In the genomic region with DNA sequence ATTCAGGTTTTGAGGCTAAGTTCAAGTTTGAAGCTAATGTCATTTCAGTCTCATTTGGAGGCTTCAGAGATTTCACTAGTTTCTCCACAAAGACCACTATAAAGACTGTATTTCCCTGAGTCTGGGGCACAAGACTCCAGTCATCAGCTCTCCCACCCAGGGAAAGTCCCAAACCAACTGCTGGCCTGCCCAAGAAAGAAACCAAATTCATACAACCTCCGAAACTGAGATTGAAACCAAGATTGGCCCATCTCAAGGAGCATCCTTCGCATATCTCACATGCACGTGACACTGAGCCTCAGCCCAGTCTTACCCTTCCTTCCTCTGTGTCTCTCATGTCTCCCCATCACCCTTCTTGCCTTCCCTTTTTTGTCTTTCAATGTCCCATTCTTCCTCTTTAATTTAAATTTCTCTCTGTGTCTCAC, we compare ENCODE assay signal across 10 cellular contexts. TPM values are rescaled to one million over a fixed set of nuclear protein-coding genes. Genes with fewer than 3 reads are reported as not detected.
A peak's percentile ranks its signal among the peaks of the same experiment; 100 is the strongest.
DNase-seq lines count a peak whose midpoint lies in the region; ATAC-seq and TF ChIP-seq lines count a peak whose summit lies in the region.
"Had no signal": no experiment of that assay in that cellular context is flagged by ENCODE, and none has a peak within 500 bp of the region (broad histone marks: within the 10 kb centered on the region; RNA-seq: fewer than 3 reads in every experiment).

No MANE protein-coding gene starts in this region.

- TF ChIP-seq CTCF in activated B cell treated with CpG ODN at 0.5 μM for 24 hours (IDR thresholded peaks at IDR 0.05), result no peak

- DNase-seq in activated gamma-delta T cell treated with Interleukin-2 at 50 U/mL for 16 hours (peak; percentile 52), activated gamma-delta T cell (lab: John Stamatoyannopoulos, UW) (no peak), activated B cell treated with CpG ODN at 0.5 μM for 24 hours (peak; percentile 39), NCI-H1436 treated with DMSO at 0.1 percent for 48 hours (lab: John Stamatoyannopoulos, UW) (no peak), NCI-H2171 treated with DMSO at 0.1 percent for 48 hours (lab: John Stamatoyannopoulos, UW) (no peak), hepatic stellate cell (ENCODE audit: low spot score) (no peak)
- DNase-seq in naive thymus-derived CD4-positive, alpha-beta T cell, result peak in 7 of 9 donors; percentile 58 to 84 (median 68)

- peaks cover 0 to 16% (median 0%) of the 10 kb centered on the region in 3 experiments for H3K36me3 ChIP-seq in naive thymus-derived CD4-positive, alpha-beta T cell (ENCODE audit: control insufficient read depth in 2 of 3, insufficient read depth in 3 of 3, low read length in 3 of 3)

- no peaks in the 10 kb centered on the region for H3K9me3 Mint-ChIP-seq in activated B cell treated with CpG ODN at 0.5 μM for 24 hours
- H3K9me3 Mint-ChIP-seq in naive thymus-derived CD4-positive, alpha-beta T cell, result peaks cover 0 to 2% (median 0%) of the 10 kb centered on the region in 11 donors

- H3K4me1 Mint-ChIP-seq in activated B cell treated with CpG ODN at 0.5 μM for 24 hours, result peaks cover 84% of the 10 kb centered on the region
- peaks cover 57 to 88% (median 77%) of the 10 kb centered on the region in 7 donors for H3K4me1 Mint-ChIP-seq in naive thymus-derived CD4-positive, alpha-beta T cell

- H3K27me3 Mint-ChIP-seq in activated B cell treated with CpG ODN at 0.5 μM for 24 hours, result no peaks in the 10 kb centered on the region
- peaks cover 0 to 41% (median 0%) of the 10 kb centered on the region in 5 donors for H3K27me3 Mint-ChIP-seq in naive thymus-derived CD4-positive, alpha-beta T cell

- ATAC-seq in HG03066 (IDR thresholded peaks at IDR 0.05; ENCODE audit: low read depth, unreplicated experiment) (peak; percentile 59), activated B cell treated with CpG ODN at 0.5 μM for 24 hours (ENCODE audit: low read depth) (peak; percentile 71)
- peak; percentile 82 for ATAC-seq in naive thymus-derived CD4-positive, alpha-beta T cell

- peak overlapping the region; percentile 93 for H3K27ac Mint-ChIP-seq in activated B cell treated with CpG ODN at 0.5 μM for 24 hours
- peak overlapping the region; percentile 84 to 99 (median 94) for H3K27ac Mint-ChIP-seq in naive thymus-derived CD4-positive, alpha-beta T cell

- POLR2A ChIA-PET in activated B cell treated with CpG ODN at 0.5 μM for 24 hours (lab: Charles Lee), result interaction anchor here (0.6 to 25.3 kb wide), 5 partner anchors 10 to 148 kb away, joined by 3 to 1155 read pairs (median 51); a partner anchor contains a TSS
- POLR2A ChIA-PET in naive thymus-derived CD4-positive, alpha-beta T cell (lab: Charles Lee), result interaction anchor here (0.7 to 66.4 kb wide), 4 partner anchors 4 to 161 kb away, joined by 3 to 3078 read pairs (median 1540); a partner anchor contains a TSS

- no peaks in the 10 kb centered on the region for H3K9me3 ChIP-seq in naive thymus-derived CD4-positive, alpha-beta T cell (ENCODE audit: control insufficient read depth in 2 of 3, low read length in 3 of 3)

- H3K36me3 Mint-ChIP-seq in activated B cell treated with CpG ODN at 0.5 μM for 24 hours (ENCODE audit: low read depth), result peaks cover 24% of the 10 kb centered on the region
- H3K36me3 Mint-ChIP-seq in naive thymus-derived CD4-positive, alpha-beta T cell, result peaks cover 7 to 26% (median 8%) of the 10 kb centered on the region in 5 donors

- no peaks in the 10 kb centered on the region for H3K27me3 ChIP-seq in naive thymus-derived CD4-positive, alpha-beta T cell (ENCODE audit: control insufficient read depth in 2 of 2, insufficient read depth in 2 of 2, low read length in 2 of 2)

- H3K27ac ChIP-seq in naive thymus-derived CD4-positive, alpha-beta T cell (ENCODE audit: low read depth, low read length), result peak overlapping the region; percentile 77
- H3K27ac ChIP-seq: VCaP had no signal

- CTCF ChIA-PET in activated B cell treated with CpG ODN at 0.5 μM for 24 hours (lab: Charles Lee), result interaction anchor here (2.0 to 25.7 kb wide), 5 partner anchors 9 to 30 kb away, joined by 8 to 611 read pairs (median 11); a partner anchor contains a TSS
- CTCF ChIA-PET in naive thymus-derived CD4-positive, alpha-beta T cell (lab: Charles Lee), result interaction anchor here (0.8 to 5.1 kb wide), 6 partner anchors 9 to 28 kb away, joined by 3 to 48 read pairs (median 4); a partner anchor contains a TSS

- intact Hi-C loops in activated B cell treated with CpG ODN at 0.5 μM for 24 hours (cut with micrococcal nuclease), result loop anchor here (1.0 to 10.0 kb wide), 4 partner anchors 8 to 1056 kb away; a partner anchor contains a TSS
- intact Hi-C loops in naive thymus-derived CD4-positive, alpha-beta T cell (cut with micrococcal nuclease), result loop anchor here (1.0 to 2.0 kb wide), 4 partner anchors 8 to 52 kb away; a partner anchor contains a TSS

- peak overlapping the region; percentile 23 for H3K4me3 ChIP-seq in naive thymus-derived CD4-positive, alpha-beta T cell (ENCODE audit: low read length)

- H3K4me3 Mint-ChIP-seq in activated B cell treated with CpG ODN at 0.5 μM for 24 hours, result peak overlapping the region; percentile 45
- H3K4me3 Mint-ChIP-seq in naive thymus-derived CD4-positive, alpha-beta T cell, result peak overlapping the region; percentile 39 to 77 (median 68)

- peaks cover 55 to 58% of the 10 kb centered on the region in 2 donors for H3K4me1 ChIP-seq in naive thymus-derived CD4-positive, alpha-beta T cell (ENCODE audit: control insufficient read depth in 2 of 2, insufficient read depth in 2 of 2, low read length in 2 of 2)

RNA-seq across cellular contexts. Expression of a gene that starts 3.5 kb away (rescaled TPM):
- 60.4 and 66.0 TPM in 2 replicates for total RNA-seq in activated B cell treated with CpG ODN at 0.5 μM for 24 hours
- 100 to 1,000 TPM in 1 of 5 experiments, 10 to 100 TPM in 4; 12.3 to 110 (median 20.2) TPM for total RNA-seq in naive thymus-derived CD4-positive, alpha-beta T cell
- polyA plus RNA-seq in naive thymus-derived CD4-positive, alpha-beta T cell, result 10 to 100 TPM; 24.0 to 27.5 TPM
- polyA plus RNA-seq: AG04450 had no signal

RNA-seq across cellular contexts. Expression of a gene that starts 6.8 kb away (rescaled TPM):
- 135 and 139 TPM in 2 replicates for total RNA-seq in activated B cell treated with CpG ODN at 0.5 μM for 24 hours
- total RNA-seq in naive thymus-derived CD4-positive, alpha-beta T cell, result 100 to 1,000 TPM in 1 of 5 experiments, 10 to 100 TPM in 1, 1 to 10 TPM in 3; 5.4 to 125 (median 8.7) TPM
- 1 to 10 TPM in 1 of 2 donors, under 1 TPM in 1; 0.73 to 1.1 TPM for polyA plus RNA-seq in naive thymus-derived CD4-positive, alpha-beta T cell
- polyA plus RNA-seq: AG04450 had no signal

RNA-seq across cellular contexts. Expression of a gene that starts 13.7 kb away (rescaled TPM):
- 155 and 177 TPM in 2 replicates for total RNA-seq in activated B cell treated with CpG ODN at 0.5 μM for 24 hours
- total RNA-seq in naive thymus-derived CD4-positive, alpha-beta T cell, result 1,000 to 10,000 TPM in 1 of 5 experiments, 100 to 1,000 TPM in 4; 370 to 1,909 (median 670) TPM
- polyA plus RNA-seq in naive thymus-derived CD4-positive, alpha-beta T cell, result 1,000 to 10,000 TPM; 1,970 to 2,371 TPM
- polyA plus RNA-seq: AG04450 had no signal

RNA-seq across cellular contexts. Expression of a gene that starts 17.5 kb away (rescaled TPM):
- 7.8 and 8.4 TPM in 2 replicates for total RNA-seq in activated B cell treated with CpG ODN at 0.5 μM for 24 hours
- 100 to 1,000 TPM in 2 of 5 experiments, 10 to 100 TPM in 3; 15.1 to 234 (median 32.0) TPM for total RNA-seq in naive thymus-derived CD4-positive, alpha-beta T cell
- 10 to 100 TPM in 1 of 2 donors, 1 to 10 TPM in 1; 8.4 to 15.3 TPM for polyA plus RNA-seq in naive thymus-derived CD4-positive, alpha-beta T cell
- polyA plus RNA-seq: AG04450 had no signal

RNA-seq across cellular contexts. Expression of a gene that starts 21.1 kb away (rescaled TPM):
- total RNA-seq in activated B cell treated with CpG ODN at 0.5 μM for 24 hours, result 11.7 and 16.7 TPM in 2 replicates
- total RNA-seq in naive thymus-derived CD4-positive, alpha-beta T cell, result 10 to 100 TPM in 4 of 5 experiments, 1 to 10 TPM in 1; 8.7 to 17.2 (median 11.6) TPM
- polyA plus RNA-seq in naive thymus-derived CD4-positive, alpha-beta T cell, result 10 to 100 TPM in 1 of 2 donors, 1 to 10 TPM in 1; 9.4 to 13.8 TPM

Comparison
In these comparisons a context has a peak if more than half of its experiments do, and no peak if none do; other contexts are left out.
1. DNase-seq: peak in activated gamma-delta T cell treated with Interleukin-2 at 50 U/mL for 16 hours (single experiment), activated B cell treated with CpG ODN at 0.5 μM for 24 hours (single experiment) and naive thymus-derived CD4-positive, alpha-beta T cell (7 of 9); none in activated gamma-delta T cell (single experiment), NCI-H1436 treated with DMSO at 0.1 percent for 48 hours (single experiment), NCI-H2171 treated with DMSO at 0.1 percent for 48 hours (single experiment) and hepatic stellate cell (single experiment).
2. Peak in every context shown above with its lines, with median percentiles within 50 percentile points of each other: ATAC-seq.